Comparison of ENCODE assay signal across 13 cellular contexts in genomic region chr3:38084969-38085942, GRCh38. TPM values are rescaled to one million over a fixed set of nuclear protein-coding genes. Genes with fewer than 3 reads are reported as not detected.
DNase-seq lines count a peak whose midpoint lies in the region; ATAC-seq, FAIRE-seq and TF ChIP-seq lines count a peak whose summit lies in the region.
"Had no signal": no experiment of that assay in that cellular context is flagged by ENCODE, and none has a peak within 500 bp of the region (broad histone marks: within the 10 kb centered on the region; RNA-seq: fewer than 3 reads in every experiment).

No MANE protein-coding gene starts in this region.

- POLR2A ChIA-PET in HCT116 (lab: Charles Lee) = no interaction called here

- RAD21 ChIA-PET in HCT116 (lab: Charles Lee; ENCODE audit: low non-redundant PET in 1 of 2, low total read pairs in 2 of 2, uncharacterized antibody in 2 of 2, unreplicated experiment in 2 of 2) = interaction anchor here in 1 of 2 experiments (0.5 kb wide), 1 partner anchor 45 kb away, joined by 3 read pairs; no protein-coding TSS in a partner anchor

- H3K27me3 Mint-ChIP-seq in CD14-positive monocyte (ENCODE audit: low read depth in 3 of 3) = peaks cover 0 to 8% (median 8%) of the 10 kb centered on the region in 3 donors
- no peaks in the 10 kb centered on the region for H3K27me3 Mint-ChIP-seq in activated naive CD8-positive, alpha-beta T cell treated with anti-CD3 and anti-CD28 coated beads for 36 hours
- no peaks in the 10 kb centered on the region for H3K27me3 Mint-ChIP-seq in natural killer cell treated with Interleukin-12 subunit alpha and Interleukin-12 subunit beta and Interleukin-15 and Interleukin-18, amount 100 ng/mL, for 72 hours

- no peaks in the 10 kb centered on the region for H3K27me3 ChIP-seq in HCT116 (ENCODE audit: insufficient read depth, low read length)

- H3K36me3 Mint-ChIP-seq in CD14-positive monocyte = peaks cover 4 to 5% of the 10 kb centered on the region in 2 donors
- H3K36me3 Mint-ChIP-seq in activated naive CD8-positive, alpha-beta T cell treated with anti-CD3 and anti-CD28 coated beads for 36 hours = peaks cover 6% of the 10 kb centered on the region
- peaks cover 9% of the 10 kb centered on the region for H3K36me3 Mint-ChIP-seq in natural killer cell treated with Interleukin-12 subunit alpha and Interleukin-12 subunit beta and Interleukin-15 and Interleukin-18, amount 100 ng/mL, for 72 hours

- no peaks in the 10 kb centered on the region for H3K4me1 Mint-ChIP-seq in CD14-positive monocyte
- H3K4me1 Mint-ChIP-seq in activated naive CD8-positive, alpha-beta T cell treated with anti-CD3 and anti-CD28 coated beads for 36 hours = no peaks in the 10 kb centered on the region
- peaks cover 7 to 9% of the 10 kb centered on the region in 2 donors for H3K4me1 Mint-ChIP-seq in natural killer cell treated with Interleukin-12 subunit alpha and Interleukin-12 subunit beta and Interleukin-15 and Interleukin-18, amount 100 ng/mL, for 72 hours (ENCODE audit: low read depth in 2 of 2)

- H3K4me1 ChIP-seq in HCT116 (ENCODE audit: control insufficient read depth in 1 of 2, insufficient read depth in 2 of 2, low read length in 2 of 2) = no peaks in the 10 kb centered on the region

- DNase-seq in CD14-positive monocyte (ENCODE audit: low spot score) (no peak), HCT116 (ENCODE audit: low read depth, low spot score) (no peak), GM12891 (ENCODE audit: insufficient read length, low spot score) (no peak), cortex of kidney (lab: John Stamatoyannopoulos, UW) (no peak)
- DNase-seq in activated naive CD8-positive, alpha-beta T cell treated with anti-CD3 and anti-CD28 coated beads for 36 hours = peak; percentile 19
- no peak for DNase-seq in natural killer cell treated with Interleukin-12 subunit alpha and Interleukin-12 subunit beta and Interleukin-15 and Interleukin-18, amount 100 ng/mL, for 72 hours (ENCODE audit: low spot score)
- DNase-seq: activated CD8-positive, alpha-beta memory T cell treated with anti-CD3 and anti-CD28 coated beads, Interleukin-2, amount 50 U/mL, for 48 hours; caudate nucleus; NCI-H1092; NCI-H524 treated with DMSO at 0.1 percent for 48 hours had no signal

- no peak overlapping the region for H3K9ac ChIP-seq in HCT116 (ENCODE audit: low read length)

- no peaks in the 10 kb centered on the region for H3K9me2 ChIP-seq in HCT116 (ENCODE audit: insufficient read depth)

- ATAC-seq in HCT116 (peak; percentile 63), HG03039 (IDR thresholded peaks at IDR 0.05; ENCODE audit: unreplicated experiment) (no peak), HG03342 (IDR thresholded peaks at IDR 0.05; ENCODE audit: unreplicated experiment) (no peak)
- ATAC-seq in natural killer cell treated with Interleukin-12 subunit alpha and Interleukin-12 subunit beta and Interleukin-15 and Interleukin-18, amount 100 ng/mL, for 72 hours = peak; percentile 17 to 48

- no peak overlapping the region for H3K4me2 ChIP-seq in HCT116 (ENCODE audit: low read length)

- no peak overlapping the region for H3K4me3 ChIP-seq in HCT116 (replicated peaks in 1 of 2; ENCODE audit: low read depth in 1 of 2, low read length in 2 of 2)

- H4K20me1 ChIP-seq in HCT116 (ENCODE audit: insufficient read depth) = no peaks in the 10 kb centered on the region

- no TSS peak for BruUV-seq in HCT116 (replicated peaks; lab: Mats Ljungman, UMichigan)

- CTCF ChIA-PET in HCT116 (lab: Charles Lee) = no interaction called here

- TF ChIP-seq CTCF in CD14-positive monocyte (IDR thresholded peaks at IDR 0.05) (no peak), HCT116 (IDR thresholded peaks at IDR 0.05 in 2 of 3, conservative IDR thresholded peaks at IDR 0.05 in 1 of 3; ENCODE audit: borderline replicate concordance in 1 of 3, insufficient read depth in 1 of 3, low read depth in 2 of 3, low read length in 2 of 3) (no peak)

- no peak overlapping the region for H3K27ac ChIP-seq in HCT116 (ENCODE audit: low read depth, low read length)
- H3K27ac ChIP-seq: C4-2B had no signal

- no peaks in the 10 kb centered on the region for H3K36me3 ChIP-seq in HCT116 (ENCODE audit: control insufficient read depth in 1 of 2, insufficient read depth in 2 of 2, low read length in 2 of 2)

- no peak overlapping the region for H2AFZ ChIP-seq in HCT116 (ENCODE audit: low read depth, low read length, poor library complexity, severe bottlenecking)

- peaks cover 10 to 22% (median 13%) of the 10 kb centered on the region in 7 donors for H3K9me3 Mint-ChIP-seq in CD14-positive monocyte
- H3K9me3 Mint-ChIP-seq in activated naive CD8-positive, alpha-beta T cell treated with anti-CD3 and anti-CD28 coated beads for 36 hours = peaks cover 10% of the 10 kb centered on the region
- H3K9me3 Mint-ChIP-seq in natural killer cell treated with Interleukin-12 subunit alpha and Interleukin-12 subunit beta and Interleukin-15 and Interleukin-18, amount 100 ng/mL, for 72 hours = peaks cover 6% of the 10 kb centered on the region

- H3K27ac Mint-ChIP-seq in CD14-positive monocyte = peak overlapping the region; percentile 41 to 90 (median 80)
- H3K27ac Mint-ChIP-seq in activated naive CD8-positive, alpha-beta T cell treated with anti-CD3 and anti-CD28 coated beads for 36 hours = peak overlapping the region; percentile 17
- H3K27ac Mint-ChIP-seq in natural killer cell treated with Interleukin-12 subunit alpha and Interleukin-12 subunit beta and Interleukin-15 and Interleukin-18, amount 100 ng/mL, for 72 hours = peak overlapping the region; percentile 6 to 72

- no peak for FAIRE-seq in GM12891 (lab: Jason Lieb, UNC)

- H3K9me3 ChIP-seq in HCT116 (ENCODE audit: control insufficient read depth in 1 of 2, insufficient read depth in 1 of 2, low read depth in 1 of 2, low read length in 2 of 2) = peaks cover 0 to 6% of the 10 kb centered on the region in 2 experiments; a peak in 1 of 4 replicates

- TF ChIP-seq POLR2A in HCT116 (IDR thresholded peaks at IDR 0.05; ENCODE audit: borderline replicate concordance, extremely low read depth, insufficient read depth, insufficient read length) (no peak), GM12891 (IDR thresholded peaks at IDR 0.05; ENCODE audit: low read depth, low read length) (no peak)

- TF ChIP-seq RAD21 in HCT116 (IDR thresholded peaks at IDR 0.05; ENCODE audit: low read depth) = no peak

- no peaks in the 10 kb centered on the region for H3K79me2 ChIP-seq in HCT116 (ENCODE audit: insufficient read depth, low read length)

- H3K4me3 Mint-ChIP-seq in CD14-positive monocyte = no peak overlapping the region
- no peak overlapping the region for H3K4me3 Mint-ChIP-seq in activated naive CD8-positive, alpha-beta T cell treated with anti-CD3 and anti-CD28 coated beads for 36 hours
- peak overlapping the region; percentile 16 for H3K4me3 Mint-ChIP-seq in natural killer cell treated with Interleukin-12 subunit alpha and Interleukin-12 subunit beta and Interleukin-15 and Interleukin-18, amount 100 ng/mL, for 72 hours

- intact Hi-C loops in CD14-positive monocyte (cut with micrococcal nuclease) = loop anchor here in 1 of 2 donors (10.0 kb wide), 1 partner anchor 60 kb away; no protein-coding TSS in a partner anchor
- intact Hi-C loops in HCT116 (cut with micrococcal nuclease) = no loop called here

TF ChIP-seq in HCT116, 20 proteins besides CTCF, POLR2A, EP300 and RAD21 (continues in another document):
- no peak for TF ChIP-seq JUND (IDR thresholded peaks at IDR 0.05)
- no peak for TF ChIP-seq ATF3 (IDR thresholded peaks at IDR 0.05)

TF ChIP-seq in GM12891, 5 proteins besides CTCF, POLR2A, EP300 and RAD21:
- no peak for TF ChIP-seq TAF1 (IDR thresholded peaks at IDR 0.05; ENCODE audit: low read depth, low read length)

RNA-seq across cellular contexts. Expression of gene DLEC1, which starts 46.2 kb away (rescaled TPM):
- polyA plus RNA-seq in CD14-positive monocyte = under 1 TPM; 0.11 to 0.14 TPM
- 0.61 TPM for total RNA-seq in HCT116 (2021; ENCODE audit: unreplicated experiment)
- polyA plus RNA-seq in HCT116 (2012) = 0.22 and 0.30 TPM in 2 replicates
- total RNA-seq in activated naive CD8-positive, alpha-beta T cell treated with anti-CD3 and anti-CD28 coated beads for 36 hours = under 1 TPM; 0.12 to 0.52 TPM
- total RNA-seq in natural killer cell treated with Interleukin-12 subunit alpha and Interleukin-12 subunit beta and Interleukin-15 and Interleukin-18, amount 100 ng/mL, for 72 hours = under 1 TPM; 0.25 to 0.52 TPM
- polyA plus RNA-seq in GM12891 (2012; ENCODE audit: low read depth, missing spikeins) = 0.08 TPM

RNA-seq across cellular contexts. Expression of gene ACAA1, which starts 51.7 kb away (rescaled TPM):
- polyA plus RNA-seq in CD14-positive monocyte = 100 to 1,000 TPM; 123 to 133 TPM
- total RNA-seq in HCT116 (2021; ENCODE audit: unreplicated experiment) = 49.0 TPM
- polyA plus RNA-seq in HCT116 (2012) = 44.2 and 46.8 TPM in 2 replicates
- total RNA-seq in activated naive CD8-positive, alpha-beta T cell treated with anti-CD3 and anti-CD28 coated beads for 36 hours = 10 to 100 TPM; 69.0 to 70.2 TPM
- total RNA-seq in natural killer cell treated with Interleukin-12 subunit alpha and Interleukin-12 subunit beta and Interleukin-15 and Interleukin-18, amount 100 ng/mL, for 72 hours = 10 to 100 TPM; 78.6 to 88.2 TPM
- polyA plus RNA-seq in GM12891 (2012; ENCODE audit: low read depth, missing spikeins) = 50.4 TPM

RNA-seq across cellular contexts. Expression of gene MYD88, which starts 53.2 kb away (rescaled TPM):
- polyA plus RNA-seq in CD14-positive monocyte = 100 to 1,000 TPM; 398 to 427 TPM
- total RNA-seq in HCT116 (2021; ENCODE audit: unreplicated experiment) = 14.8 TPM
- 14.3 and 14.4 TPM in 2 replicates for polyA plus RNA-seq in HCT116 (2012)
- 10 to 100 TPM; 46.2 to 48.0 TPM for total RNA-seq in activated naive CD8-positive, alpha-beta T cell treated with anti-CD3 and anti-CD28 coated beads for 36 hours
- 10 to 100 TPM; 55.8 to 63.1 TPM for total RNA-seq in natural killer cell treated with Interleukin-12 subunit alpha and Interleukin-12 subunit beta and Interleukin-15 and Interleukin-18, amount 100 ng/mL, for 72 hours
- 43.8 TPM for polyA plus RNA-seq in GM12891 (2012; ENCODE audit: low read depth, missing spikeins)

RNA-seq across cellular contexts. Expression of gene PLCD1, which starts 55.8 kb away (rescaled TPM):
- 1 to 10 TPM; 4.1 to 6.0 TPM for polyA plus RNA-seq in CD14-positive monocyte
- 15.9 TPM for total RNA-seq in HCT116 (2021; ENCODE audit: unreplicated experiment)
- polyA plus RNA-seq in HCT116 (2012) = 15.8 TPM in 2 replicates
- total RNA-seq in activated naive CD8-positive, alpha-beta T cell treated with anti-CD3 and anti-CD28 coated beads for 36 hours = 1 to 10 TPM; 5.7 to 9.1 TPM
- 1 to 10 TPM; 5.8 to 7.7 TPM for total RNA-seq in natural killer cell treated with Interleukin-12 subunit alpha and Interleukin-12 subunit beta and Interleukin-15 and Interleukin-18, amount 100 ng/mL, for 72 hours
- 2.2 TPM for polyA plus RNA-seq in GM12891 (2012; ENCODE audit: low read depth, missing spikeins)

Comparison
In these comparisons a context has a peak if more than half of its experiments do, and no peak if none do; other contexts are left out.
1. H3K27ac Mint-ChIP-seq: peak in every context shown above with its lines; median percentile 80 in CD14-positive monocyte; 39 in natural killer cell treated with Interleukin-12 subunit alpha and Interleukin-12 subunit beta and Interleukin-15 and Interleukin-18, amount 100 ng/mL, for 72 hours; 17 in activated naive CD8-positive, alpha-beta T cell treated with anti-CD3 and anti-CD28 coated beads for 36 hours.
2. ATAC-seq: peak in HCT116 (single experiment) and natural killer cell treated with Interleukin-12 subunit alpha and Interleukin-12 subunit beta and Interleukin-15 and Interleukin-18, amount 100 ng/mL, for 72 hours (2 of 2); none in HG03039 (single experiment) and HG03342 (single experiment).